ENCODE assay signal across 18 cellular contexts in the genomic region with DNA sequence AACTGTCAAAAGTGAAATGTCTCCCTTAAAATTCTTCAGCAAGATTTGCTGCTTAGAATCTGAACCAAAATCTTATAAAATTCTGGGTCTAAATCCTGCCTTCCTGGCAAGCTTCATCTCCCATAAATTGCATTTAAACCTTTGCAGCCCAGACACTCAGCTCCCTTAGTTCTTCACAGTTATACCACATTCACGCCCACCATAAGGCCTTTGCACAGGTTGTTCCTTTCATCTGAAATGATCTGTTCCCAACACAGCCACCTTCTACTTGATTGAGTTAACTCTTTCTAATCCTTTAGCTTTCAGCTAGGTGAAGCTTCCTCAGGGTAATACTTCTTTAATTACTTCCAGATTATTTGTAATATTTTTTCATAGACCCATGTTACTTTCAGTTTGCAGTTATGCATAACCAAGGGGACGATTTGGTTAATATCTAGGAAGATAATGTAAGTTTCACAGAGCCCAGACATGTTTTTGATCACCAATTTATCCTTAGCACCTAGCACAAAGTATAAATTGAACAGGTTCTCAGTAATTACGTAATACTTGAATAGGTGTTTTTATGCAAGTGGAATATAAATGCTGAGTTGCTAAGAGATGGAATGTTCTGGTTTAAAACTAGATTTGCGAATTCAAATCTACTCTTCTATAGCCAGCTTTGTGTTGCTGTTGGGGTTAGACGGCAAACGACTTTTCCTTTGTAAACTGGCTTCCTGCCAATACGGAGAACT.
"Had no signal": no experiment of that assay in that cellular context is flagged by ENCODE, and none has a peak within 500 bp of the region (broad histone marks: within the 10 kb centered on the region; RNA-seq: fewer than 3 reads in every experiment).

No MANE protein-coding gene starts in this region.

- H3K4me2 ChIP-seq: neural progenitor cell, smooth muscle cell had no signal

- H3K27me3 ChIP-seq: colonic mucosa, heart right ventricle, neural progenitor cell, ovary, tibial nerve, upper lobe of right lung, vagina had no signal

- H3K9me3 ChIP-seq: colonic mucosa, heart right ventricle, ovary, tibial nerve, upper lobe of right lung, vagina had no signal

- DNase-seq: colonic mucosa; effector CD4-positive, alpha-beta T cell; endodermal cell; heart right ventricle; islet precursor cell; natural killer cell; ovary; right cardiac atrium; stimulated activated CD4-positive, alpha-beta T cell treated with anti-CD3 and anti-CD28 coated beads, Interleukin-2, amount 100 ng/mL, for 48 hours; stimulated activated naive CD8-positive, alpha-beta T cell treated with anti-CD3 and anti-CD28 coated beads, Interleukin-15, Interleukin-2, amounts not matched to agents 100 U/mL and 50 U/mL, for 24 hours; upper lobe of right lung had no signal

- ATAC-seq: heart right ventricle; left lobe of liver; natural killer cell; right cardiac atrium; stimulated activated effector memory CD8-positive, alpha-beta T cell treated with anti-CD3 and anti-CD28 coated beads, Interleukin-12 subunit alpha, Interleukin-12 subunit beta, amount 100 ng/mL, for 72 hours; stimulated activated naive CD8-positive, alpha-beta T cell treated with anti-CD3 and anti-CD28 coated beads, Interleukin-15, Interleukin-2, amounts not matched to agents 100 U/mL and 50 U/mL, for 24 hours; upper lobe of right lung had no signal

- H3K9ac ChIP-seq: neural progenitor cell had no signal

- H2AFZ ChIP-seq: neural progenitor cell had no signal

- H3K36me3 ChIP-seq: colonic mucosa, heart right ventricle, neural progenitor cell, ovary, tibial nerve, upper lobe of right lung, vagina had no signal

- H3K4me1 ChIP-seq: colonic mucosa, heart right ventricle, neural progenitor cell, upper lobe of right lung, vagina had no signal

- H3K4me3 ChIP-seq: colonic mucosa, heart right ventricle, neural progenitor cell, ovary, smooth muscle cell, upper lobe of right lung, vagina had no signal

- H3K27ac ChIP-seq: colonic mucosa, heart right ventricle, neural progenitor cell, ovary, tibial nerve, upper lobe of right lung, vagina had no signal

- FAIRE-seq: frontal cortex had no signal
